8 cellular contexts compared by ENCODE assay signal in the genomic region with DNA sequence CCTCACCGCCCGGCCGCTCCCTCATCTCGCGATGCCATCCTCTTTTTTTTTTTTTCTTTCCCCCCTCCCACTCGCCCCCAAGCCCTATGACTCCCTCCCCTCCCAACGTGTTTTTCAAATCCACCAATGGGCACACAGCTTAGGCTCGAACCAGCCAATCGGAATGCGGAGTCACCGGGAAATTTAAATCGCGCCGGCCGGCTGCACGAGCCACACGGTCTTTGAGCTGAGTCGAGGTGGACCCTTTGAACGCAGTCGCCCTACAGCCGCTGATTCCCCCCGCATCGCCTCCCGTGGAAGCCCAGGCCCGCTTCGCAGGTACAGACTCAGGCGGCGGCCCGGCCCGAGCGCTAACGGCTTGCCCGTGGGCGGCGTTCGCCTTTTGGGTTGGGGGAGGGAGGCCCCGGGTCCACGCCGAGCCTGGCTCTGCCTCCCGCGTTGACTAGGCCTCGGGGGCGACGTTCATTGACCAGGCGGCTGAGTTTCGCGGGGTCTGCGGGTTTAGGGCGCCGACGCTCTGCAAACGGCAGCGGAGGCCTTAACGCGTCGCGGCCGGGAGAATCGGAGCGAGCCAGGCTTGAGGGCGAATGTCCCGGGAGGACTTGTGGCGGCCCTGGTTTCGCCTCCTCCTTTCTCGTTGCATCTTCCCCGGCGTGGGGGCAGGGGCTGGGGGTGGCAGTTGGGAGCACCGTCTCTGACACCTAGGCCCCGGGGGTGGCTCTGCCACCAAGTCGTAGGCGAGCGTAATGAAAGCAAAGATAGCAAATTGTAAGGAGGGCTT. TPM values are rescaled to one million over a fixed set of nuclear protein-coding genes. Genes with fewer than 3 reads are reported as not detected.
DNase-seq lines count a peak whose midpoint lies in the region; ATAC-seq and TF ChIP-seq lines count a peak whose summit lies in the region.

A gene (plus strand): TSS at position 213 of the 781 bp plus-strand sequence. CDS start 1,398 bp downstream, outside the sequence.

- no peaks in the 10 kb centered on the region for H3K9me3 Mint-ChIP-seq in activated naive CD4-positive, alpha-beta T cell treated with anti-CD3 and anti-CD28 coated beads, Interleukin-2, amount 50 U/mL, for 72 hours

- H3K36me3 Mint-ChIP-seq in activated naive CD4-positive, alpha-beta T cell treated with anti-CD3 and anti-CD28 coated beads, Interleukin-2, amount 50 U/mL, for 72 hours = peaks cover 27 to 33% of the 10 kb centered on the region in 2 donors

- H3K27me3 ChIP-seq in suprapubic skin = no peaks in the 10 kb centered on the region

- peaks cover 14% of the 10 kb centered on the region for H3K4me1 ChIP-seq in suprapubic skin

- TF ChIP-seq POLR2A in GM10847 (IDR thresholded peaks at IDR 0.05; ENCODE audit: extremely low read depth, insufficient read length) = peak; percentile 87
- TF ChIP-seq POLR2A in suprapubic skin (IDR thresholded peaks at IDR 0.05) = peak in 1 of 2 donors; percentile 69

- peak within 1 kb of the TSS; percentile 97 to 99 for H3K27ac Mint-ChIP-seq in activated naive CD4-positive, alpha-beta T cell treated with anti-CD3 and anti-CD28 coated beads, Interleukin-2, amount 50 U/mL, for 72 hours

- peak; percentile 96 for ATAC-seq in HG02642 (IDR thresholded peaks at IDR 0.05; ENCODE audit: poor library complexity, unreplicated experiment)
- ATAC-seq in activated naive CD4-positive, alpha-beta T cell treated with anti-CD3 and anti-CD28 coated beads, Interleukin-2, amount 50 U/mL, for 72 hours = peak; percentile 91 to 92

- no peaks in the 10 kb centered on the region for H3K9me3 ChIP-seq in suprapubic skin

- 0% methylated on average over 28 of the region's 72 CpGs for WGBS in suprapubic skin

- H3K36me3 ChIP-seq in suprapubic skin = peaks cover 19% of the 10 kb centered on the region

- H3K4me3 ChIP-seq in suprapubic skin = peak within 1 kb of the TSS; percentile 74

- peak; percentile 99 for DNase-seq in NCI-H1105 (lab: John Stamatoyannopoulos, UW)
- peak; percentile 96 for DNase-seq in SKM-1 (lab: John Stamatoyannopoulos, UW; ENCODE audit: unreplicated experiment)
- peak; percentile 90 to 95 for DNase-seq in activated naive CD4-positive, alpha-beta T cell treated with anti-CD3 and anti-CD28 coated beads, Interleukin-2, amount 50 U/mL, for 72 hours (ENCODE audit: low spot score in 2 of 2)
- peak; percentile 99 for DNase-seq in glomerular visceral epithelial cell (ENCODE audit: extremely low spot score)
- peak; percentile 98 for DNase-seq in occipital lobe (lab: John Stamatoyannopoulos, UW)
- peak; percentile 95 to 96 for DNase-seq in suprapubic skin (ENCODE audit: low spot score in 2 of 2)

- TF ChIP-seq EP300 in suprapubic skin (IDR thresholded peaks at IDR 0.05) = no peak

- TF ChIP-seq CTCF in suprapubic skin (IDR thresholded peaks at IDR 0.05) = no peak

- peak within 1 kb of the TSS; percentile 57 for H3K27ac ChIP-seq in suprapubic skin

RNA-seq across cellular contexts. Expression of the gene that starts here (rescaled TPM):
- total RNA-seq in activated naive CD4-positive, alpha-beta T cell treated with anti-CD3 and anti-CD28 coated beads, Interleukin-2, amount 50 U/mL, for 72 hours = 100 to 1,000 TPM; 150 to 274 TPM
- total RNA-seq in occipital lobe (34.2 TPM), suprapubic skin (10 to 100 TPM in 3 of 4 donors, 1 to 10 TPM in 1; 6.4 to 38.8 (median 26.9) TPM)

Comparison
In these comparisons a context has a peak if more than half of its experiments do, and no peak if none do; other contexts are left out.
1. Peak in every context shown above with its lines: DNase-seq, ATAC-seq, H3K4me3 ChIP-seq and H3K27ac ChIP-seq.